1 cellular context compared by ENCODE assay signal in genomic region chr5:112290667-112291066, GRCh38.
TF ChIP-seq lines count a peak whose summit lies in the region.

No MANE protein-coding gene starts in this region.

TF ChIP-seq in WTC11, 78 proteins besides CTCF, POLR2A, EP300 and RAD21 (continued from another document):
- TF ChIP-seq MLX (CRISPR knock-in tag; IDR thresholded peaks at IDR 0.05) = no peak
- no peak for TF ChIP-seq FOXK1 (CRISPR knock-in tag; IDR thresholded peaks at IDR 0.05)
- TF ChIP-seq, protein P1, sequence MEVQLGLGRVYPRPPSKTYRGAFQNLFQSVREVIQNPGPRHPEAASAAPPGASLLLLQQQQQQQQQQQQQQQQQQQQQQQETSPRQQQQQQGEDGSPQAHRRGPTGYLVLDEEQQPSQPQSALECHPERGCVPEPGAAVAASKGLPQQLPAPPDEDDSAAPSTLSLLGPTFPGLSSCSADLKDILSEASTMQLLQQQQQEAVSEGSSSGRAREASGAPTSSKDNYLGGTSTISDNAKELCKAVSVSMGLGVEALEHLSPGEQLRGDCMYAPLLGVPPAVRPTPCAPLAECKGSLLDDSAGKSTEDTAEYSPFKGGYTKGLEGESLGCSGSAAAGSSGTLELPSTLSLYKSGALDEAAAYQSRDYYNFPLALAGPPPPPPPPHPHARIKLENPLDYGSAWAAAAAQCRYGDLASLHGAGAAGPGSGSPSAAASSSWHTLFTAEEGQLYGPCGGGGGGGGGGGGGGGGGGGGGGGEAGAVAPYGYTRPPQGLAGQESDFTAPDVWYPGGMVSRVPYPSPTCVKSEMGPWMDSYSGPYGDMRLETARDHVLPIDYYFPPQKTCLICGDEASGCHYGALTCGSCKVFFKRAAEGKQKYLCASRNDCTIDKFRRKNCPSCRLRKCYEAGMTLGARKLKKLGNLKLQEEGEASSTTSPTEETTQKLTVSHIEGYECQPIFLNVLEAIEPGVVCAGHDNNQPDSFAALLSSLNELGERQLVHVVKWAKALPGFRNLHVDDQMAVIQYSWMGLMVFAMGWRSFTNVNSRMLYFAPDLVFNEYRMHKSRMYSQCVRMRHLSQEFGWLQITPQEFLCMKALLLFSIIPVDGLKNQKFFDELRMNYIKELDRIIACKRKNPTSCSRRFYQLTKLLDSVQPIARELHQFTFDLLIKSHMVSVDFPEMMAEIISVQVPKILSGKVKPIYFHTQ (CRISPR knock-in tag; IDR thresholded peaks at IDR 0.05) = no peak
